In genomic region chr13:66994498-66995365, GRCh38 we compare ENCODE assay signal across 1 cellular context.
TF ChIP-seq lines count a peak whose summit lies in the region.

No MANE protein-coding gene starts in this region.

TF ChIP-seq in GM23338, 12 proteins besides CTCF, POLR2A, EP300 and RAD21 (continued from another document):
- no peak for TF ChIP-seq ZNF462 (CRISPR knock-in tag; IDR thresholded peaks at IDR 0.05)
- no peak for TF ChIP-seq JUNB (IDR thresholded peaks at IDR 0.05; ENCODE audit: unreplicated experiment)
- TF ChIP-seq STAT1 (IDR thresholded peaks at IDR 0.05; ENCODE audit: unreplicated experiment) = no peak
- TF ChIP-seq NANOG (IDR thresholded peaks at IDR 0.05; ENCODE audit: borderline replicate concordance) = no peak
- TF ChIP-seq EZH2 (IDR thresholded peaks at IDR 0.05; ENCODE audit: low read depth, unreplicated experiment) = no peak
- no peak for TF ChIP-seq REST (IDR thresholded peaks at IDR 0.05; ENCODE audit: unreplicated experiment)
- TF ChIP-seq ETS1 (IDR thresholded peaks at IDR 0.05) = no peak
- no peak for TF ChIP-seq ZNF114 (CRISPR knock-in tag; IDR thresholded peaks at IDR 0.05)
- no peak for TF ChIP-seq ZNF331 (CRISPR knock-in tag; IDR thresholded peaks at IDR 0.05; ENCODE audit: low read depth)
- TF ChIP-seq EZH2phosphoT487 (IDR thresholded peaks at IDR 0.05; ENCODE audit: unreplicated experiment) = no peak
- no peak for TF ChIP-seq CREB1 (CRISPR knock-in tag; IDR thresholded peaks at IDR 0.05; ENCODE audit: low read depth)
